ENCODE assay signal across 1 cellular context in genomic region chr17:27244481-27245223, GRCh38.
TF ChIP-seq lines count a peak whose summit lies in the region.

No MANE protein-coding gene starts in this region.

TF ChIP-seq in K562, 482 proteins besides CTCF, POLR2A, EP300 and RAD21 (continued from another document):
- TF ChIP-seq GTF3C2 (IDR thresholded peaks at IDR 0.05; ENCODE audit: borderline replicate concordance, extremely low read depth, insufficient read length) (no peak), ZNF785 (CRISPR knock-in tag; IDR thresholded peaks at IDR 0.05) (no peak), TGIF2 (CRISPR knock-in tag; IDR thresholded peaks at IDR 0.05) (no peak), KLF6 (CRISPR knock-in tag; IDR thresholded peaks at IDR 0.05; ENCODE audit: borderline replicate concordance) (no peak)
TF ChIP-seq in K562: peak in this region for 7.
